Comparison of ENCODE assay signal across 8 cellular contexts in the genomic region with DNA sequence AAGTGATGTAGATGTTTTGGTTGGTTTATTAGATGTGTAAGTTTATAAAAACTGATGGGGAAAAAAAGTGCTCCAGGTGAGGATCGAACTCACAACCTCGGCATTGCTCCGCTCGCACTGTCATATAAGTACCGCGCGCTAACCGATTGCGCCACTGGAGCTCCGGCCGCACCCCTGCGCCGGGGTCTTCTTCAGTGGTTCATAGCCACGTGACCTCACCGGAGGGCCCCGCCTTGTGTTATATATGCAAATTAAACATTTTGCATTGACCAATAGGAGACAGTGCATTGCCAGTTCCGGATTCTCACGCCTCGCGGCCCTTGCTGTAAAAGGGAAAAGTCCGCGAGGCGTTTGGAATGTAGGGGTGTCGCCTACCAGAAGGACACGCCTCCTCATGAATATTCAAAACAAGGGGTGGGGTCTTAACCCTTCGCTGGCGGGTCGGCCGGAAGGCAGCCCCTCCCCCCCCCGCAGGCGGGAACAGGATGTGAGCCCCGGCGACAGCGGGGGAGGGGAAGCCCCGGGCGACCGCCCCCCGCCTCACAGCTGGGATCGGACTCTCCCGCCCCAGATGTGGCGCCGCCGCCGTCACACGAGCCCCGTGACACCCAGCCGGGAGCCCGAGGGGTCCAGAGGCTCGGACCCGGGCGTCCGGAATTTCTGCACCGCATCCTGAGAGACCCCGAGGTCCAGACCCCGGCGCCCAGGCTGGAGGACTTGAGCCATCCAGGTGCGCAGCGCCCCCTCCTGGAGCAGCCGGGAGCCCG. TPM values are rescaled to one million over a fixed set of nuclear protein-coding genes. Genes with fewer than 3 reads are reported as not detected.
A peak's percentile ranks its signal among the peaks of the same experiment; 100 is the strongest.
DNase-seq lines count a peak whose midpoint lies in the region; ATAC-seq, FAIRE-seq and TF ChIP-seq lines count a peak whose summit lies in the region.

A gene with protein sequence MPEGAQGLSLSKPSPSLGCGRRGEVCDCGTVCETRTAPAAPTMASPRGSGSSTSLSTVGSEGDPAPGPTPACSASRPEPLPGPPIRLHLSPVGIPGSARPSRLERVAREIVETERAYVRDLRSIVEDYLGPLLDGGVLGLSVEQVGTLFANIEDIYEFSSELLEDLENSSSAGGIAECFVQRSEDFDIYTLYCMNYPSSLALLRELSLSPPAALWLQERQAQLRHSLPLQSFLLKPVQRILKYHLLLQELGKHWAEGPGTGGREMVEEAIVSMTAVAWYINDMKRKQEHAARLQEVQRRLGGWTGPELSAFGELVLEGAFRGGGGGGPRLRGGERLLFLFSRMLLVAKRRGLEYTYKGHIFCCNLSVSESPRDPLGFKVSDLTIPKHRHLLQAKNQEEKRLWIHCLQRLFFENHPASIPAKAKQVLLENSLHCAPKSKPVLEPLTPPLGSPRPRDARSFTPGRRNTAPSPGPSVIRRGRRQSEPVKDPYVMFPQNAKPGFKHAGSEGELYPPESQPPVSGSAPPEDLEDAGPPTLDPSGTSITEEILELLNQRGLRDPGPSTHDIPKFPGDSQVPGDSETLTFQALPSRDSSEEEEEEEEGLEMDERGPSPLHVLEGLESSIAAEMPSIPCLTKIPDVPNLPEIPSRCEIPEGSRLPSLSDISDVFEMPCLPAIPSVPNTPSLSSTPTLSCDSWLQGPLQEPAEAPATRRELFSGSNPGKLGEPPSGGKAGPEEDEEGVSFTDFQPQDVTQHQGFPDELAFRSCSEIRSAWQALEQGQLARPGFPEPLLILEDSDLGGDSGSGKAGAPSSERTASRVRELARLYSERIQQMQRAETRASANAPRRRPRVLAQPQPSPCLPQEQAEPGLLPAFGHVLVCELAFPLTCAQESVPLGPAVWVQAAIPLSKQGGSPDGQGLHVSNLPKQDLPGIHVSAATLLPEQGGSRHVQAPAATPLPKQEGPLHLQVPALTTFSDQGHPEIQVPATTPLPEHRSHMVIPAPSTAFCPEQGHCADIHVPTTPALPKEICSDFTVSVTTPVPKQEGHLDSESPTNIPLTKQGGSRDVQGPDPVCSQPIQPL (N-terminal part only) (plus strand): TSS at position 570 of the 767 bp plus-strand sequence. CDS start 1,418 bp downstream, outside the sequence.

- intact Hi-C loops in adrenal gland (cut with DNase I), result no loop called here
- intact Hi-C loops in heart left ventricle (cut with DNase I), result loop anchor here in 8 of 10 donors (1.0 to 10.0 kb wide), 12 partner anchors 15 to 290 kb away; a partner anchor contains a TSS
- intact Hi-C loops in posterior cingulate gyrus (cut with DNase I), result loop anchor here (5.0 kb wide), 1 partner anchor 70 kb away; a partner anchor contains a TSS
- intact Hi-C loops in upper lobe of right lung (cut with DNase I), result no loop called here

- TF ChIP-seq POLR2A in GM12892 (IDR thresholded peaks at IDR 0.05; ENCODE audit: low read depth, low read length) (peak; percentile 85), adrenal gland (IDR thresholded peaks at IDR 0.05) (peak; percentile 89 to 97), heart left ventricle (IDR thresholded peaks at IDR 0.05) (peak in 1 of 2 donors; percentile 80)

- ATAC-seq in HG02852 (IDR thresholded peaks at IDR 0.05; ENCODE audit: unreplicated experiment) (peak; percentile 51), heart left ventricle (peak; percentile 65 to 72 (median 71)), upper lobe of right lung (peak; percentile 62)

- no peaks in the 10 kb centered on the region for H3K9me3 ChIP-seq in adrenal gland (replicated peaks in 1 of 3)
- H3K9me3 ChIP-seq in heart left ventricle, result no peaks in the 10 kb centered on the region
- H3K9me3 ChIP-seq in upper lobe of right lung, result no peaks in the 10 kb centered on the region

- FAIRE-seq in GM12892 (lab: Jason Lieb, UNC), result peak; percentile 53

- H3K4me3 ChIP-seq in adrenal gland, result peak within 1 kb of the TSS in 3 of 4 donors; percentile 60 to 95 (median 74)
- peak within 1 kb of the TSS; percentile 61 to 100 (median 85) for H3K4me3 ChIP-seq in heart left ventricle
- peak within 1 kb of the TSS; percentile 81 for H3K4me3 ChIP-seq in upper lobe of right lung

- DNase-seq in GM12892 (ENCODE audit: insufficient read length) (peak; percentile 95), NCI-H146 (lab: John Stamatoyannopoulos, UW) (peak; percentile 100), T-helper 1 cell (peak; percentile 89 to 99 (median 94)), adrenal gland (peak; percentile 92 to 99 (median 98)), heart left ventricle (peak; percentile 97 to 98 (median 97)), posterior cingulate gyrus (peak; percentile 85 to 99 (median 94)), upper lobe of right lung (peak; percentile 96)

- H3K36me3 ChIP-seq in adrenal gland (replicated peaks in 1 of 2) (peaks cover 0 to 16% of the 10 kb centered on the region in 2 donors), heart left ventricle (peaks cover 3 to 32% (median 25%) of the 10 kb centered on the region in 9 donors), upper lobe of right lung (peaks cover 18% of the 10 kb centered on the region)

- H3K27me3 ChIP-seq in adrenal gland, result no peaks in the 10 kb centered on the region
- H3K27me3 ChIP-seq in heart left ventricle, result peaks cover 0 to 5% (median 0%) of the 10 kb centered on the region in 9 donors
- H3K27me3 ChIP-seq in upper lobe of right lung, result no peaks in the 10 kb centered on the region

- TF ChIP-seq CTCF in adrenal gland (IDR thresholded peaks at IDR 0.05) (peak; percentile 70 to 78 (median 78)), heart left ventricle (IDR thresholded peaks at IDR 0.05) (peak; percentile 75 to 98 (median 89)), upper lobe of right lung (IDR thresholded peaks at IDR 0.05) (peak; percentile 79)

- peak within 1 kb of the TSS; percentile 89 to 96 (median 93) for H3K27ac ChIP-seq in adrenal gland
- peak within 1 kb of the TSS; percentile 94 to 100 (median 99) for H3K27ac ChIP-seq in heart left ventricle
- H3K27ac ChIP-seq in upper lobe of right lung, result peak within 1 kb of the TSS; percentile 100

- H3K4me1 ChIP-seq in adrenal gland (replicated peaks in 1 of 2), result peaks cover 8 to 24% of the 10 kb centered on the region in 2 donors
- peaks cover 7 to 65% (median 37%) of the 10 kb centered on the region in 12 donors for H3K4me1 ChIP-seq in heart left ventricle
- H3K4me1 ChIP-seq in upper lobe of right lung, result peaks cover 29% of the 10 kb centered on the region

- 0 to 1% (median 0%) methylated on average over 25 to 60 of the region's 60 CpGs for WGBS in adrenal gland, 4 donors
- 0 to 1% (median 0%) methylated on average over 30 to 60 of the region's 60 CpGs for WGBS in heart left ventricle, 4 donors

RNA-seq across cellular contexts. Expression of the gene that starts here (rescaled TPM):
- polyA plus RNA-seq in GM12892 (2012; ENCODE audit: missing spikeins), result 14.7 TPM
- total RNA-seq in adrenal gland (10 to 100 TPM; 11.3 to 23.4 (median 18.1) TPM), heart left ventricle (10 to 100 TPM in 8 of 9 donors, 1 to 10 TPM in 1; 9.2 to 38.5 (median 14.6) TPM), upper lobe of right lung (32.4 TPM)
- polyA plus RNA-seq in adrenal gland (10 to 100 TPM in 2 of 3 donors, 1 to 10 TPM in 1; 3.6 to 44.8 (median 16.3) TPM), heart left ventricle (10 to 100 TPM in 1 of 2 donors, 1 to 10 TPM in 1; 8.9 to 11.7 TPM)

Comparison
In these comparisons a context has a peak if more than half of its experiments do, and no peak if none do; other contexts are left out.
1. Peak in every context shown above with its lines: DNase-seq, ATAC-seq, H3K4me3 ChIP-seq and H3K27ac ChIP-seq.
2. intact Hi-C loops: an anchor here in heart left ventricle (1.0 to 10.0 kb wide) and posterior cingulate gyrus (5.0 kb wide); none called in adrenal gland and upper lobe of right lung.